ENCODE assay signal across 9 cellular contexts in the genomic region with DNA sequence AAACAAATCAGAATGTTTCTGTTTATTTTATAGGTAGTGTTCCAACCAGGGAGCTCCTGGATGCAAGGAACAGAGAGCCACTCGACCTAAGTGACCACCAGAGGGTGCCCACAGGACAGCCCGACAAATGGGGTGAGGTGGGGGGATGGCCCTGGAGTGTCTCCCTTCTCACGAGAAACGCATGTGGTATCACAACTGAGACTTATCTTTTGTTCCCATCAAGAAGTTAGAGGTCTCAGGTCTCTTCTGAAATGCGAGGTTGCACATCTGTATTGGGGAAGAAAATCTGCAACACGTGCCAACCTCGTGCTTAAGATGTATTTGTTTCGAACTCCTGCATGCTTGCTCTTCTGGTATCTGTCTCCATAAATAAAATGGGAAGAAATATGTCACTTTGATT.
DNase-seq lines count a peak whose midpoint lies in the region; ATAC-seq, FAIRE-seq and TF ChIP-seq lines count a peak whose summit lies in the region.
"Had no signal": no experiment of that assay in that cellular context is flagged by ENCODE, and none has a peak within 500 bp of the region (broad histone marks: within the 10 kb centered on the region; RNA-seq: fewer than 3 reads in every experiment).

No MANE protein-coding gene starts in this region.

- CTCF ChIA-PET in AG04450 (lab: Charles Lee): interaction anchor here (0.6 to 3.9 kb wide), 23 partner anchors 10 to 463 kb away, joined by 3 to 85 read pairs (median 3); a partner anchor contains a TSS

- 0 out of 2 replicates have a peak, but pooled peaks cover 2% of the 10 kb centered on the region for H3K4me1 ChIP-seq in iPS DF 6.9 (ENCODE audit: control insufficient read depth, insufficient read depth, low read length)
- H3K4me1 ChIP-seq: pancreas had no signal

- no CpG with 5 or more reads among the region's 8 CpGs for WGBS in iPS DF 6.9 (ENCODE audit: insufficient coverage, insufficient read length)

- H3K27ac ChIP-seq in AG04450 (ENCODE audit: low read depth, low read length) (no peak overlapping the region), iPS DF 6.9 (ENCODE audit: low read length) (no peak overlapping the region)
- H3K27ac ChIP-seq: pancreas had no signal

- no peak overlapping the region for H3K4me3 ChIP-seq in AG04450 (ENCODE audit: low read depth, low read length)
- no peak overlapping the region for H3K4me3 ChIP-seq in iPS DF 6.9 (ENCODE audit: low read length)
- H3K4me3 ChIP-seq: pancreas had no signal

- H3K27me3 ChIP-seq in AG04450 (ENCODE audit: control insufficient read depth, insufficient read depth, low read length) (no peaks in the 10 kb centered on the region), iPS DF 6.9 (ENCODE audit: control insufficient read depth, insufficient read depth, low read length) (no peaks in the 10 kb centered on the region)
- H3K27me3 ChIP-seq: pancreas had no signal

- no peaks in the 10 kb centered on the region for H3K36me3 ChIP-seq in iPS DF 6.9 (ENCODE audit: control insufficient read depth, insufficient read depth, low read length)
- H3K36me3 ChIP-seq: pancreas had no signal

- in situ Hi-C loops in SK-MEL-5 (cut with HindIII; ENCODE audit: low pct_unique_long_range_greater_than_20kb, low sequenced_read_pairs): no loop called here

- POLR2A ChIA-PET in AG04450 (lab: Yijun Ruan, JAX): interaction anchor here (0.6 kb wide), 1 partner anchor 725 kb away, joined by 4 read pairs; no protein-coding TSS in a partner anchor

- peak; percentile 64 for TF ChIP-seq CTCF in AG04450 (IDR thresholded peaks at IDR 0.05; ENCODE audit: low read depth, low read length)

- ATAC-seq in GM19463 (IDR thresholded peaks at IDR 0.05; ENCODE audit: unreplicated experiment): peak; percentile 58
- ATAC-seq in GM21423 (IDR thresholded peaks at IDR 0.05; ENCODE audit: unreplicated experiment): no peak

- TF ChIP-seq POLR2A in H54 (IDR thresholded peaks at IDR 0.05; ENCODE audit: low read depth, low read length): no peak

- no peak for FAIRE-seq in H54 (lab: Jason Lieb, UNC)
- FAIRE-seq: pancreas had no signal

- DNase-seq in AG04450 (ENCODE audit: low read depth, low spot score) (no peak), SK-MEL-5 (ENCODE audit: low read depth, low spot score) (peak; percentile 77), iPS DF 6.9 (ENCODE audit: low read depth, low spot score) (peak; percentile 73), AML-193 (lab: John Stamatoyannopoulos, UW) (no peak), H54 (ENCODE audit: insufficient read length, low spot score) (no peak)
- no peak for DNase-seq in stimulated activated CD4-positive, alpha-beta T cell treated with anti-CD3 and anti-CD28 coated beads, Interleukin-1b, Interleukin-23, amount 100 ng/mL, for 48 hours
- DNase-seq: pancreas had no signal

- H3K9me3 ChIP-seq in AG04450 (ENCODE audit: control insufficient read depth, insufficient read depth, low read length) (no peaks in the 10 kb centered on the region), iPS DF 6.9 (ENCODE audit: control insufficient read depth, insufficient read depth, low read length) (no peaks in the 10 kb centered on the region)
- H3K9me3 ChIP-seq: pancreas had no signal

Comparison
In these comparisons a context has a peak if more than half of its experiments do, and no peak if none do; other contexts are left out.
1. DNase-seq: peak in SK-MEL-5 (single experiment) and iPS DF 6.9 (single experiment); none in AG04450 (single experiment), AML-193 (0 of 2), H54 (single experiment) and stimulated activated CD4-positive, alpha-beta T cell treated with anti-CD3 and anti-CD28 coated beads, Interleukin-1b, Interleukin-23, amount 100 ng/mL, for 48 hours (single experiment).